In genomic region chr22:20581503-20582170, GRCh38 we compare ENCODE assay signal across 21 cellular contexts.
DNase-seq lines count a peak whose midpoint lies in the region; ATAC-seq, FAIRE-seq and TF ChIP-seq lines count a peak whose summit lies in the region.
"Had no signal": no experiment of that assay in that cellular context is flagged by ENCODE, and none has a peak within 500 bp of the region (broad histone marks: within the 10 kb centered on the region; RNA-seq: fewer than 3 reads in every experiment).

No MANE protein-coding gene starts in this region.

- intact Hi-C loops in natural killer cell (cut with micrococcal nuclease) = no loop called here

- H3K36me3 Mint-ChIP-seq in natural killer cell = no peaks in the 10 kb centered on the region
- H3K36me3 Mint-ChIP-seq in natural killer cell treated with Interleukin-12 subunit alpha and Interleukin-12 subunit beta and Interleukin-15 and Interleukin-18, amount 100 ng/mL, for 72 hours = peaks cover 4% of the 10 kb centered on the region
- H3K36me3 Mint-ChIP-seq in immature natural killer cell = peaks cover 5 to 22% (median 15%) of the 10 kb centered on the region in 3 donors

- H3K27ac Mint-ChIP-seq in natural killer cell (peak overlapping the region; percentile 94 to 97), immature natural killer cell (peak overlapping the region in 5 of 6 donors; percentile 70 to 96 (median 77))
- H3K27ac Mint-ChIP-seq in natural killer cell treated with Interleukin-12 subunit alpha and Interleukin-12 subunit beta and Interleukin-15 and Interleukin-18, amount 100 ng/mL, for 72 hours = no peak overlapping the region
- H3K27ac Mint-ChIP-seq: activated naive CD4-positive, alpha-beta T cell treated with anti-CD3 and anti-CD28 coated beads for 36 hours had no signal

- H3K9me3 Mint-ChIP-seq in natural killer cell (no peaks in the 10 kb centered on the region), immature natural killer cell (no peaks in the 10 kb centered on the region)
- no peaks in the 10 kb centered on the region for H3K9me3 Mint-ChIP-seq in natural killer cell treated with Interleukin-12 subunit alpha and Interleukin-12 subunit beta and Interleukin-15 and Interleukin-18, amount 100 ng/mL, for 72 hours
- H3K9me3 Mint-ChIP-seq: activated naive CD4-positive, alpha-beta T cell treated with anti-CD3 and anti-CD28 coated beads for 36 hours had no signal

- peaks cover 36 to 57% of the 10 kb centered on the region in 2 donors for H3K4me1 Mint-ChIP-seq in natural killer cell
- peaks cover 33 to 38% of the 10 kb centered on the region in 2 donors for H3K4me1 Mint-ChIP-seq in natural killer cell treated with Interleukin-12 subunit alpha and Interleukin-12 subunit beta and Interleukin-15 and Interleukin-18, amount 100 ng/mL, for 72 hours (ENCODE audit: low read depth in 2 of 2)
- peaks cover 53 to 54% of the 10 kb centered on the region in 2 donors for H3K4me1 Mint-ChIP-seq in immature natural killer cell

- peak; percentile 63 for FAIRE-seq in urothelium cell line (lab: Jason Lieb, UNC)
- FAIRE-seq: frontal cortex, keratinocyte, pancreas had no signal

- ATAC-seq in natural killer cell = no peak
- no peak for ATAC-seq in natural killer cell treated with Interleukin-12 subunit alpha and Interleukin-12 subunit beta and Interleukin-15 and Interleukin-18, amount 100 ng/mL, for 72 hours
- ATAC-seq in GM18519 (IDR thresholded peaks at IDR 0.05; ENCODE audit: low FRiP score, unreplicated experiment) = no peak
- ATAC-seq: pancreas had no signal

- DNase-seq in natural killer cell (no peak), NCI-H526 (lab: John Stamatoyannopoulos, UW) (peak; percentile 78 to 89), immature natural killer cell (no peak), urothelium cell line (ENCODE audit: low spot score) (no peak), MV-4-11 (lab: John Stamatoyannopoulos, UW) (no peak), RKO (ENCODE audit: low spot score) (no peak)
- no peak for DNase-seq in natural killer cell treated with Interleukin-12 subunit alpha and Interleukin-12 subunit beta and Interleukin-15 and Interleukin-18, amount 100 ng/mL, for 72 hours (ENCODE audit: low spot score)
- DNase-seq: activated CD4-positive, alpha-beta T cell treated with anti-CD3 and anti-CD28 coated beads, Interleukin-2, amount 50 U/mL, for 1 hour; activated naive CD4-positive, alpha-beta T cell treated with anti-CD3 and anti-CD28 coated beads for 36 hours; aorta; CD4-positive, alpha-beta memory T cell; DMS79 treated with DMSO at 0.1 percent for 48 hours; hypothalamus; mammary epithelial cell; NCI-H1436; sigmoid colon; thyroid gland had no signal

- H3K27me3 Mint-ChIP-seq in natural killer cell (ENCODE audit: low read depth in 2 of 2) = no peaks in the 10 kb centered on the region
- H3K27me3 Mint-ChIP-seq in natural killer cell treated with Interleukin-12 subunit alpha and Interleukin-12 subunit beta and Interleukin-15 and Interleukin-18, amount 100 ng/mL, for 72 hours = no peaks in the 10 kb centered on the region
- peaks cover 4 to 8% (median 7%) of the 10 kb centered on the region in 3 donors for H3K27me3 Mint-ChIP-seq in immature natural killer cell (ENCODE audit: low read depth in 3 of 3)
- H3K27me3 Mint-ChIP-seq: CD4-positive, alpha-beta memory T cell had no signal

- no peak for TF ChIP-seq CTCF in natural killer cell (IDR thresholded peaks at IDR 0.05)

- H3K4me3 Mint-ChIP-seq in natural killer cell (no peak overlapping the region), immature natural killer cell (peak overlapping the region in 4 of 5 donors; percentile 18 to 27 (median 20))
- H3K4me3 Mint-ChIP-seq in natural killer cell treated with Interleukin-12 subunit alpha and Interleukin-12 subunit beta and Interleukin-15 and Interleukin-18, amount 100 ng/mL, for 72 hours = no peak overlapping the region
- H3K4me3 Mint-ChIP-seq: activated naive CD4-positive, alpha-beta T cell treated with anti-CD3 and anti-CD28 coated beads for 36 hours; CD4-positive, alpha-beta memory T cell had no signal

Comparison
In these comparisons a context has a peak if more than half of its experiments do, and no peak if none do; other contexts are left out.
1. H3K27ac Mint-ChIP-seq: peak in natural killer cell (2 of 2) and immature natural killer cell (5 of 6); none in natural killer cell treated with Interleukin-12 subunit alpha and Interleukin-12 subunit beta and Interleukin-15 and Interleukin-18, amount 100 ng/mL, for 72 hours (0 of 2).
2. DNase-seq: peak in NCI-H526 (2 of 2); none in natural killer cell (single experiment), natural killer cell treated with Interleukin-12 subunit alpha and Interleukin-12 subunit beta and Interleukin-15 and Interleukin-18, amount 100 ng/mL, for 72 hours (single experiment), immature natural killer cell (0 of 3), urothelium cell line (single experiment), MV-4-11 (single experiment) and RKO (single experiment).
3. H3K4me3 Mint-ChIP-seq: peak in immature natural killer cell (4 of 5); none in natural killer cell (single experiment) and natural killer cell treated with Interleukin-12 subunit alpha and Interleukin-12 subunit beta and Interleukin-15 and Interleukin-18, amount 100 ng/mL, for 72 hours (single experiment).